In the genomic region with DNA sequence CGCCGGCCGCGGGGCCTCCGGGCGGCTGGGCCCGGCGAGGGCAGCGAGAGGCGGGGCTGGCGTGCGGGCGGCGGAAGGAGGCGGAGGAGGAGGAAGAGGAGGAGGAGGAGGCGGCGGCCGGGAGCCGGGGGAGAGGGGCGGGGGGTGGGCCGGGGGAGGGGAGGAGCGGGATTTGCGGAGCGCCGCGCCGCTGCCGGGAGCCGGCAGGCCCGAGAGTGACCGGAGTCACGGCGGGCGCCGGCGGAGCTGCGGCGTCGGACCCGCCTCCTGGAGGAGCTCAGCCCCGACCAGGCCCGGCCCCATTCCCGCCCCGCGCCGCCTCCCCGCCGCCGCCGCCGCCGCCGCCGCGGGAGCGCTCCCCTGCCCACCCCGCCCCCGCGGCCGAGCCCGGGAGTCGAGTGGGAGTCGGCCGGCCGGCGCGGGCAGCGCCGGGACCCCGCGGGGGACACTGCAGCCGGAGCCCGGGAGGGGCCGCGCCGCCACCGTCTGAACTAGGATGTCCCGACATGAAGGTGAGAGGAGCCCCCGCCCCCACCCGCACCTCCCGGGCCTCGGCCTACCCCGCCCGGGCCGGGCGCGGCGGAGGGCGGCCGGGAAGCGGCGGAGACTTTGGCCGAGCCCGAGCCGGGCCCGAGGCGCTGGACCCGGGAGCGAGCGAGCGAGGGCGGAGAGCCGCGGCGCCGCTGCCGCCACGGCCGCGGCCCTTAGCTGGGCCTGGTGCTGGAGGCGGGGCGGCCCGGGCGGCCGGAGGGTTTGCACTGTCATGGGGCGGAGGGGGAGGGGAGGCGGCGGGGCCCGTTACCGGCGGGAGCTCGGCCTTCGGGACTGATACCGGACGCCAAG, we compare ENCODE assay signal across 1 cellular context.
A peak's percentile ranks its signal among the peaks of the same experiment; 100 is the strongest.
TF ChIP-seq lines count a peak whose summit lies in the region.

A gene (plus strand): TSS at position 206 of the 843 bp plus-strand sequence. CDS start 291 bp downstream, at position 497.

TF ChIP-seq in GM12878, 131 proteins besides CTCF, POLR2A, EP300 and RAD21 (continued from another document):
- TF ChIP-seq, protein P1, sequence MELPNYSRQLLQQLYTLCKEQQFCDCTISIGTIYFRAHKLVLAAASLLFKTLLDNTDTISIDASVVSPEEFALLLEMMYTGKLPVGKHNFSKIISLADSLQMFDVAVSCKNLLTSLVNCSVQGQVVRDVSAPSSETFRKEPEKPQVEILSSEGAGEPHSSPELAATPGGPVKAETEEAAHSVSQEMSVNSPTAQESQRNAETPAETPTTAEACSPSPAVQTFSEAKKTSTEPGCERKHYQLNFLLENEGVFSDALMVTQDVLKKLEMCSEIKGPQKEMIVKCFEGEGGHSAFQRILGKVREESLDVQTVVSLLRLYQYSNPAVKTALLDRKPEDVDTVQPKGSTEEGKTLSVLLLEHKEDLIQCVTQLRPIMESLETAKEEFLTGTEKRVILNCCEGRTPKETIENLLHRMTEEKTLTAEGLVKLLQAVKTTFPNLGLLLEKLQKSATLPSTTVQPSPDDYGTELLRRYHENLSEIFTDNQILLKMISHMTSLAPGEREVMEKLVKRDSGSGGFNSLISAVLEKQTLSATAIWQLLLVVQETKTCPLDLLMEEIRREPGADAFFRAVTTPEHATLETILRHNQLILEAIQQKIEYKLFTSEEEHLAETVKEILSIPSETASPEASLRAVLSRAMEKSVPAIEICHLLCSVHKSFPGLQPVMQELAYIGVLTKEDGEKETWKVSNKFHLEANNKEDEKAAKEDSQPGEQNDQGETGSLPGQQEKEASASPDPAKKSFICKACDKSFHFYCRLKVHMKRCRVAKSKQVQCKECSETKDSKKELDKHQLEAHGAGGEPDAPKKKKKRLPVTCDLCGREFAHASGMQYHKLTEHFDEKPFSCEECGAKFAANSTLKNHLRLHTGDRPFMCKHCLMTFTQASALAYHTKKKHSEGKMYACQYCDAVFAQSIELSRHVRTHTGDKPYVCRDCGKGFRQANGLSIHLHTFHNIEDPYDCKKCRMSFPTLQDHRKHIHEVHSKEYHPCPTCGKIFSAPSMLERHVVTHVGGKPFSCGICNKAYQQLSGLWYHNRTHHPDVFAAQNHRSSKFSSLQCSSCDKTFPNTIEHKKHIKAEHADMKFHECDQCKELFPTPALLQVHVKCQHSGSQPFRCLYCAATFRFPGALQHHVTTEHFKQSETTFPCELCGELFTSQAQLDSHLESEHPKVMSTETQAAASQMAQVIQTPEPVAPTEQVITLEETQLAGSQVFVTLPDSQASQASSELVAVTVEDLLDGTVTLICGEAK (IDR thresholded peaks at IDR 0.05; ENCODE audit: borderline replicate concordance): no peak
- TF ChIP-seq, protein P2, sequence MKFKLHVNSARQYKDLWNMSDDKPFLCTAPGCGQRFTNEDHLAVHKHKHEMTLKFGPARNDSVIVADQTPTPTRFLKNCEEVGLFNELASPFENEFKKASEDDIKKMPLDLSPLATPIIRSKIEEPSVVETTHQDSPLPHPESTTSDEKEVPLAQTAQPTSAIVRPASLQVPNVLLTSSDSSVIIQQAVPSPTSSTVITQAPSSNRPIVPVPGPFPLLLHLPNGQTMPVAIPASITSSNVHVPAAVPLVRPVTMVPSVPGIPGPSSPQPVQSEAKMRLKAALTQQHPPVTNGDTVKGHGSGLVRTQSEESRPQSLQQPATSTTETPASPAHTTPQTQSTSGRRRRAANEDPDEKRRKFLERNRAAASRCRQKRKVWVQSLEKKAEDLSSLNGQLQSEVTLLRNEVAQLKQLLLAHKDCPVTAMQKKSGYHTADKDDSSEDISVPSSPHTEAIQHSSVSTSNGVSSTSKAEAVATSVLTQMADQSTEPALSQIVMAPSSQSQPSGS (IDR thresholded peaks at IDR 0.05; ENCODE audit: low read length): no peak
- TF ChIP-seq SMARCA5 (IDR thresholded peaks at IDR 0.05) (no peak), CBX3 (IDR thresholded peaks at IDR 0.05; ENCODE audit: borderline replicate concordance, low read depth) (no peak), RFX5 (IDR thresholded peaks at IDR 0.05; ENCODE audit: low read depth, low read length) (no peak), ZSCAN29 (IDR thresholded peaks at IDR 0.05) (no peak), EGR1 (IDR thresholded peaks at IDR 0.05; ENCODE audit: borderline replicate concordance in 1 of 2, low read depth in 2 of 2, low read length in 2 of 2) (peak in 1 of 2 experiments; percentile 69; a peak in 1 of 3 replicates), ZNF217 (IDR thresholded peaks at IDR 0.05) (no peak), MTA2 (IDR thresholded peaks at IDR 0.05; ENCODE audit: low read depth) (no peak), GABPA (IDR thresholded peaks at IDR 0.05; ENCODE audit: low read depth) (no peak), FOXK2 (IDR thresholded peaks at IDR 0.05) (no peak)
- TF ChIP-seq, protein P3, sequence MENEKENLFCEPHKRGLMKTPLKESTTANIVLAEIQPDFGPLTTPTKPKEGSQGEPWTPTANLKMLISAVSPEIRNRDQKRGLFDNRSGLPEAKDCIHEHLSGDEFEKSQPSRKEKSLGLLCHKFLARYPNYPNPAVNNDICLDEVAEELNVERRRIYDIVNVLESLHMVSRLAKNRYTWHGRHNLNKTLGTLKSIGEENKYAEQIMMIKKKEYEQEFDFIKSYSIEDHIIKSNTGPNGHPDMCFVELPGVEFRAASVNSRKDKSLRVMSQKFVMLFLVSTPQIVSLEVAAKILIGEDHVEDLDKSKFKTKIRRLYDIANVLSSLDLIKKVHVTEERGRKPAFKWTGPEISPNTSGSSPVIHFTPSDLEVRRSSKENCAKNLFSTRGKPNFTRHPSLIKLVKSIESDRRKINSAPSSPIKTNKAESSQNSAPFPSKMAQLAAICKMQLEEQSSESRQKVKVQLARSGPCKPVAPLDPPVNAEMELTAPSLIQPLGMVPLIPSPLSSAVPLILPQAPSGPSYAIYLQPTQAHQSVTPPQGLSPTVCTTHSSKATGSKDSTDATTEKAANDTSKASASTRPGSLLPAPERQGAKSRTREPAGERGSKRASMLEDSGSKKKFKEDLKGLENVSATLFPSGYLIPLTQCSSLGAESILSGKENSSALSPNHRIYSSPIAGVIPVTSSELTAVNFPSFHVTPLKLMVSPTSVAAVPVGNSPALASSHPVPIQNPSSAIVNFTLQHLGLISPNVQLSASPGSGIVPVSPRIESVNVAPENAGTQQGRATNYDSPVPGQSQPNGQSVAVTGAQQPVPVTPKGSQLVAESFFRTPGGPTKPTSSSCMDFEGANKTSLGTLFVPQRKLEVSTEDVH (IDR thresholded peaks at IDR 0.05; ENCODE audit: low read depth, partially characterized antibody): no peak
